ENCODE assay signal across 20 cellular contexts in genomic region chr16:11098601-11099377, GRCh38.
A peak's percentile ranks its signal among the peaks of the same experiment; 100 is the strongest.
DNase-seq lines count a peak whose midpoint lies in the region; TF ChIP-seq lines count a peak whose summit lies in the region.
"Had no signal": no experiment of that assay in that cellular context is flagged by ENCODE, and none has a peak within 500 bp of the region (broad histone marks: within the 10 kb centered on the region; RNA-seq: fewer than 3 reads in every experiment).

No MANE protein-coding gene starts in this region.

- POLR2A ChIA-PET in Caco-2 (lab: Charles Lee): no interaction called here

- H3K27ac Mint-ChIP-seq in HFFc6 (0 out of 2 replicates have a peak overlapping the region, but pooled peaks have one; percentile 29), Caco-2 (ENCODE audit: unreplicated experiment) (no peak overlapping the region)

- intact Hi-C loops in Caco-2 (cut with micrococcal nuclease; ENCODE audit: unreplicated experiment): no loop called here
- intact Hi-C loops in breast epithelium (cut with DNase I; ENCODE audit: low total_unique reads): no loop called here

- H3K4me1 Mint-ChIP-seq in HFFc6 (ENCODE audit: low read depth) (peaks cover 79% of the 10 kb centered on the region), Caco-2 (ENCODE audit: low read depth, unreplicated experiment) (peaks cover 14% of the 10 kb centered on the region)

- no peaks in the 10 kb centered on the region; the same call in 1 of the 2 replicates for H3K36me3 Mint-ChIP-seq in HFFc6 (ENCODE audit: low read depth)
- peaks cover 6% of the 10 kb centered on the region for H3K36me3 Mint-ChIP-seq in Caco-2 (ENCODE audit: insufficient read depth, unreplicated experiment)

- no peak for TF ChIP-seq CTCF in HFFc6 (IDR thresholded peaks at IDR 0.05)
- no peak for TF ChIP-seq CTCF in Caco-2 (IDR thresholded peaks at IDR 0.05; ENCODE audit: insufficient read depth in 1 of 2, low read depth in 1 of 2, low read length in 1 of 2, severe bottlenecking in 1 of 2, unreplicated experiment in 1 of 2)
- TF ChIP-seq CTCF in breast epithelium (IDR thresholded peaks at IDR 0.05): no peak

- DNase-seq in Ammon's horn (ENCODE audit: low spot score) (peak; percentile 43), HFFc6 (no peak), cerebellar cortex (ENCODE audit: low spot score) (peak; percentile 23), nucleus accumbens (lab: John Stamatoyannopoulos, UW) (peak in 31 of 56 donors; percentile 2 to 72 (median 30)), Caco-2 (no peak), breast epithelium (ENCODE audit: low spot score in 2 of 2) (no peak), NCI-H82 treated with DMSO at 0.1 percent for 48 hours (lab: John Stamatoyannopoulos, UW; ENCODE audit: unreplicated experiment) (no peak), AML-193 (lab: John Stamatoyannopoulos, UW) (no peak)
- DNase-seq: foreskin keratinocyte, KG1, NCI-H1092 treated with DMSO at 0.1 percent for 48 hours, NCI-H2107, NCI-H510A treated with DMSO at 0.1 percent for 48 hours, nephron progenitor cell had no signal

- H3K27ac ChIP-seq in breast epithelium: no peak overlapping the region
- H3K27ac ChIP-seq: epithelial cell of prostate, foreskin keratinocyte, RWPE1 had no signal

- H3K4me3 Mint-ChIP-seq in HFFc6: no peak overlapping the region
- no peak overlapping the region for H3K4me3 Mint-ChIP-seq in Caco-2 (ENCODE audit: unreplicated experiment)
- H3K4me3 Mint-ChIP-seq: memory B cell, nephron progenitor cell had no signal

- H3K27me3 ChIP-seq in Caco-2 (replicated peaks; ENCODE audit: control insufficient read depth, insufficient read depth, low read length): no peaks in the 10 kb centered on the region
- H3K27me3 ChIP-seq in breast epithelium: no peaks in the 10 kb centered on the region
- H3K27me3 ChIP-seq: cardiac muscle cell, foreskin keratinocyte had no signal

- H3K9me3 ChIP-seq in Caco-2 (no peaks in the 10 kb centered on the region), breast epithelium (no peaks in the 10 kb centered on the region)
- H3K9me3 ChIP-seq: thoracic aorta had no signal

- no peak overlapping the region for H3K4me3 ChIP-seq in Caco-2 (ENCODE audit: low read depth, low read length)
- H3K4me3 ChIP-seq in breast epithelium: no peak overlapping the region
- H3K4me3 ChIP-seq: cardiac muscle cell, thoracic aorta had no signal

- H3K27me3 Mint-ChIP-seq in HFFc6 (ENCODE audit: insufficient read depth): no peaks in the 10 kb centered on the region; the same call in none of the 2 replicates
- no peaks in the 10 kb centered on the region for H3K27me3 Mint-ChIP-seq in Caco-2 (ENCODE audit: insufficient read depth, unreplicated experiment)
- H3K27me3 Mint-ChIP-seq: activated T-helper 17 cell treated with anti-CD3 and anti-CD28 coated beads, Interleukin-2, amount 50 U/mL, for 72 hours; memory B cell had no signal

- H3K4me1 ChIP-seq in Caco-2 (peaks cover 12% of the 10 kb centered on the region), breast epithelium (no peaks in the 10 kb centered on the region)

- no peak for TF ChIP-seq POLR2A in breast epithelium (IDR thresholded peaks at IDR 0.05)

- BruUV-seq in Caco-2 (replicated peaks; lab: Mats Ljungman, UMichigan): no TSS peak

- no peaks in the 10 kb centered on the region; the same call in none of the 2 replicates for H3K36me3 ChIP-seq in Caco-2 (ENCODE audit: control insufficient read depth, insufficient read depth, low read length)
- H3K36me3 ChIP-seq in breast epithelium: no peaks in the 10 kb centered on the region
- H3K36me3 ChIP-seq: cardiac muscle cell, thoracic aorta had no signal

- CTCF ChIA-PET in Caco-2 (lab: Charles Lee): no interaction called here

- H3K9me3 Mint-ChIP-seq in HFFc6 (no peaks in the 10 kb centered on the region), Caco-2 (ENCODE audit: unreplicated experiment) (no peaks in the 10 kb centered on the region)
- H3K9me3 Mint-ChIP-seq: activated T-helper 17 cell treated with anti-CD3 and anti-CD28 coated beads, Interleukin-2, amount 50 U/mL, for 72 hours; memory B cell; nephron progenitor cell had no signal

Comparison
In these comparisons a context has a peak if more than half of its experiments do, and no peak if none do; other contexts are left out.
1. DNase-seq: peak in Ammon's horn (single experiment), cerebellar cortex (single experiment) and nucleus accumbens (31 of 56); none in HFFc6 (single experiment), Caco-2 (0 of 2), breast epithelium (0 of 2), NCI-H82 treated with DMSO at 0.1 percent for 48 hours (single experiment) and AML-193 (0 of 2).